ENCODE assay signal across 20 cellular contexts in the genomic region with DNA sequence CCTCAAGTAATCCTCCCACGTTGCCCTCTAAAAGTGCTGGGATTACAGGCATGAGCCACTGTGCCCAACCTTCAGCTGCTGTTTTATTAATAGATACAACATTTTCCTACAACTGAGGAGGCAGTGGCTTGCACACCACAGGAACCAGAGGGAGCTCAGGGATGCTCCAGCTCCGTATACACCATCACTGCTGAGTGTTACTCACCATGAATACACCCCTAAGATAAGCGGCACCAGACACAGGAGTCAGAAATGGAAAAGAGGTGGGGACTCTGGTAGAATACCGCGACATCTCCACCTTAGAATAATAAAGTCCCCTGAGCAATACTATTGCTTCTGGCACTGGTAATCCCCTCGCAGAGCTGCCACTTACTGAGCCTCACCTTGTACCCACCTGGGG.
"Had no signal": no experiment of that assay in that cellular context is flagged by ENCODE, and none has a peak within 500 bp of the region (broad histone marks: within the 10 kb centered on the region; RNA-seq: fewer than 3 reads in every experiment).

No MANE protein-coding gene starts in this region.

- ATAC-seq: activated T-cell treated with anti-CD3 and anti-CD28 coated beads, Interleukin-2, amount 50 U/mL, for 4 hours; sciatic nerve had no signal

- H3K4me3 ChIP-seq: left lung, thyroid gland had no signal

- H3K36me3 ChIP-seq: thyroid gland had no signal

- DNase-seq: activated B cell treated with CpG ODN at 0.5 μM for 24 hours; activated CD4-positive, alpha-beta T cell treated with anti-CD3 and anti-CD28 coated beads for 4 hours; activated CD4-positive, alpha-beta T cell treated with anti-CD3 and anti-CD28 coated beads, Interleukin-2, amount 50 U/mL, for 48 hours; activated CD8-positive, alpha-beta memory T cell treated with anti-CD3 and anti-CD28 coated beads, Interleukin-2, amount 50 U/mL, for 48 hours; activated naive CD4-positive, alpha-beta T cell; activated naive CD8-positive, alpha-beta T cell treated with anti-CD3 and anti-CD28 coated beads for 36 hours; activated T-cell treated with anti-CD3 and anti-CD28 coated beads, Interleukin-2, amount 50 U/mL, for 4 hours; amniotic stem cell; cortex of kidney; endodermal cell; hippocampal formation; kidney glomerular epithelial cell; left lung; midbrain; occipital lobe; stimulated activated CD4-positive, alpha-beta T cell treated with anti-CD3 and anti-CD28 coated beads, Interleukin-2, amount 100 ng/mL, for 48 hours; stimulated activated naive CD4-positive, alpha-beta T cell; T1000; thyroid gland had no signal

- H3K27ac ChIP-seq: left lung, thyroid gland had no signal

- H3K9me3 ChIP-seq: left lung, thyroid gland had no signal

- H3K27me3 ChIP-seq: left lung, thyroid gland had no signal
